Comparison of ENCODE assay signal across 8 cellular contexts in genomic region chr2:27370026-27370815, GRCh38. TPM values are rescaled to one million over a fixed set of nuclear protein-coding genes. Genes with fewer than 3 reads are reported as not detected.
DNase-seq lines count a peak whose midpoint lies in the region; ATAC-seq and TF ChIP-seq lines count a peak whose summit lies in the region.

Gene EIF2B4 (minus strand): TSS chr2:27370338. CDS start chr2:27370314, 24 bp downstream.
A gene with protein sequence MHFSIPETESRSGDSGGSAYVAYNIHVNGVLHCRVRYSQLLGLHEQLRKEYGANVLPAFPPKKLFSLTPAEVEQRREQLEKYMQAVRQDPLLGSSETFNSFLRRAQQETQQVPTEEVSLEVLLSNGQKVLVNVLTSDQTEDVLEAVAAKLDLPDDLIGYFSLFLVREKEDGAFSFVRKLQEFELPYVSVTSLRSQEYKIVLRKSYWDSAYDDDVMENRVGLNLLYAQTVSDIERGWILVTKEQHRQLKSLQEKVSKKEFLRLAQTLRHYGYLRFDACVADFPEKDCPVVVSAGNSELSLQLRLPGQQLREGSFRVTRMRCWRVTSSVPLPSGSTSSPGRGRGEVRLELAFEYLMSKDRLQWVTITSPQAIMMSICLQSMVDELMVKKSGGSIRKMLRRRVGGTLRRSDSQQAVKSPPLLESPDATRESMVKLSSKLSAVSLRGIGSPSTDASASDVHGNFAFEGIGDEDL (plus strand): TSS chr2:27370616. CDS start chr2:27370744, 128 bp downstream.

- peaks cover 24% of the 10 kb centered on the region for H3K4me1 Mint-ChIP-seq in T-helper 2 cell treated with Interferon-gamma antibody and Interleukin-4, amounts not matched to agents 5 μg/mL and 100 μg/mL, for 36 hours (ENCODE audit: low read depth)

- H3K27me3 Mint-ChIP-seq in T-helper 2 cell treated with Interferon-gamma antibody and Interleukin-4, amounts not matched to agents 5 μg/mL and 100 μg/mL, for 36 hours (ENCODE audit: low read depth): no peaks in the 10 kb centered on the region

- H3K27ac Mint-ChIP-seq in T-helper 2 cell treated with Interferon-gamma antibody and Interleukin-4, amounts not matched to agents 5 μg/mL and 100 μg/mL, for 36 hours: peak within 1 kb of the TSS; percentile 93

- DNase-seq in NCI-H1930 (lab: John Stamatoyannopoulos, UW): peak; percentile 93 to 96
- peak; percentile 100 for DNase-seq in T-helper 2 cell treated with Interferon-gamma antibody and Interleukin-4, amounts not matched to agents 5 μg/mL and 100 μg/mL, for 36 hours (ENCODE audit: low spot score)
- peak; percentile 97 to 100 for DNase-seq in ascending aorta (ENCODE audit: low spot score in 2 of 2)
- peak; percentile 99 for DNase-seq in right atrium auricular region (ENCODE audit: low spot score)
- DNase-seq in pulmonary artery endothelial cell (ENCODE audit: low read depth, low spot score): peak; percentile 96
- DNase-seq in uterus: peak; percentile 99 to 100

- H3K27me3 ChIP-seq in ascending aorta (no peaks in the 10 kb centered on the region), right atrium auricular region (no peaks in the 10 kb centered on the region), uterus (no peaks in the 10 kb centered on the region)

- H3K4me3 Mint-ChIP-seq in T-helper 2 cell treated with Interferon-gamma antibody and Interleukin-4, amounts not matched to agents 5 μg/mL and 100 μg/mL, for 36 hours: peak within 1 kb of the TSS; percentile 88

- intact Hi-C loops in ascending aorta (cut with DNase I) (loop anchor here (1.0 to 5.0 kb wide), 6 partner anchors 10 to 117 kb away; partner anchors contain the start of genes GTF3C2, IFT172, MPV17 and PPM1G), uterus (cut with DNase I; ENCODE audit: low total_unique reads) (no loop called here)

- TF ChIP-seq CTCF in ascending aorta (IDR thresholded peaks at IDR 0.05): peak; percentile 68 to 87 (median 83)
- TF ChIP-seq CTCF in right atrium auricular region (IDR thresholded peaks at IDR 0.05): peak; percentile 58 to 86
- peak; percentile 75 to 90 (median 84) for TF ChIP-seq CTCF in uterus (IDR thresholded peaks at IDR 0.05)

- no peaks in the 10 kb centered on the region for H3K9me3 Mint-ChIP-seq in T-helper 2 cell treated with Interferon-gamma antibody and Interleukin-4, amounts not matched to agents 5 μg/mL and 100 μg/mL, for 36 hours

- peaks cover 51 to 63% of the 10 kb centered on the region in 2 donors for H3K36me3 ChIP-seq in ascending aorta
- H3K36me3 ChIP-seq in right atrium auricular region: peaks cover 53% of the 10 kb centered on the region
- H3K36me3 ChIP-seq in uterus: no peaks in the 10 kb centered on the region

- H3K9me3 ChIP-seq in ascending aorta (no peaks in the 10 kb centered on the region), right atrium auricular region (no peaks in the 10 kb centered on the region), uterus (no peaks in the 10 kb centered on the region)

- H3K4me3 ChIP-seq in ascending aorta (peak within 1 kb of the TSS; percentile 70 to 84), right atrium auricular region (peak within 1 kb of the TSS; percentile 91 to 99), uterus (peak within 1 kb of the TSS; percentile 65 to 96)

- TF ChIP-seq POLR2A in GM18505 (IDR thresholded peaks at IDR 0.05; ENCODE audit: borderline replicate concordance, extremely low read depth, insufficient read depth, insufficient read length) (peak; percentile 90), uterus (IDR thresholded peaks at IDR 0.05) (peak; percentile 39 to 64)

- H3K36me3 Mint-ChIP-seq in T-helper 2 cell treated with Interferon-gamma antibody and Interleukin-4, amounts not matched to agents 5 μg/mL and 100 μg/mL, for 36 hours (ENCODE audit: low read depth): peaks cover 55% of the 10 kb centered on the region

- peak within 1 kb of the TSS; percentile 87 to 95 for H3K27ac ChIP-seq in ascending aorta
- H3K27ac ChIP-seq in right atrium auricular region: peak within 1 kb of the TSS; percentile 93 to 95
- H3K27ac ChIP-seq in uterus: peak within 1 kb of the TSS; percentile 83 to 91

- peak; percentile 89 for ATAC-seq in GM18505 (IDR thresholded peaks at IDR 0.05; ENCODE audit: unreplicated experiment)
- ATAC-seq in HG02973 (IDR thresholded peaks at IDR 0.05; ENCODE audit: unreplicated experiment): peak; percentile 86

- H3K4me1 ChIP-seq in ascending aorta: peaks cover 9 to 23% of the 10 kb centered on the region in 2 donors
- peaks cover 5 to 31% of the 10 kb centered on the region in 2 donors for H3K4me1 ChIP-seq in right atrium auricular region
- H3K4me1 ChIP-seq in uterus: peaks cover 16 to 30% of the 10 kb centered on the region in 2 donors

RNA-seq across cellular contexts. Expression of gene EIF2B4, which starts in this region (rescaled TPM):
- 34.8 TPM for total RNA-seq in ascending aorta
- total RNA-seq in right atrium auricular region: 10 to 100 TPM; 27.1 to 36.3 TPM
- 36.6 and 44.7 TPM in 2 replicates for total RNA-seq in pulmonary artery endothelial cell
- 10 to 100 TPM in 3 of 4 donors, 1 to 10 TPM in 1; 7.9 to 51.7 (median 13.8) TPM for total RNA-seq in uterus

RNA-seq across cellular contexts. Expression of the second gene that starts in this region (rescaled TPM):
- total RNA-seq in ascending aorta (94.0 TPM), right atrium auricular region (10 to 100 TPM; 66.0 to 69.3 TPM), pulmonary artery endothelial cell (142 and 184 TPM in 2 replicates), uterus (10 to 100 TPM; 89.4 to 91.5 (median 90.8) TPM)

Comparison
In these comparisons a context has a peak if more than half of its experiments do, and no peak if none do; other contexts are left out.
1. Peak in every context shown above with its lines: DNase-seq, ATAC-seq, H3K4me3 ChIP-seq and H3K27ac ChIP-seq.